Comparison of ENCODE assay signal across 13 cellular contexts in genomic region chr15:62087671-62088360, GRCh38. TPM values are rescaled to one million over a fixed set of nuclear protein-coding genes. Genes with fewer than 3 reads are reported as not detected.
A peak's percentile ranks its signal among the peaks of the same experiment; 100 is the strongest.
DNase-seq lines count a peak whose midpoint lies in the region; TF ChIP-seq lines count a peak whose summit lies in the region.
"Had no signal": no experiment of that assay in that cellular context is flagged by ENCODE, and none has a peak within 500 bp of the region (broad histone marks: within the 10 kb centered on the region; RNA-seq: fewer than 3 reads in every experiment).

No MANE protein-coding gene starts in this region.

- H3K9me3 ChIP-seq in mammary epithelial cell (replicated peaks; ENCODE audit: insufficient read depth, low read length), result no peaks in the 10 kb centered on the region
- H3K9me3 ChIP-seq in testis, result no peaks in the 10 kb centered on the region
- H3K9me3 ChIP-seq: tibial artery had no signal

- H3K4me2 ChIP-seq in mammary epithelial cell (ENCODE audit: insufficient read depth, low read depth, low read length), result no peak overlapping the region

- no TSS peak for BruUV-seq in mammary epithelial cell (replicated peaks; lab: Mats Ljungman, UMichigan)

- H3K79me2 ChIP-seq in mammary epithelial cell (ENCODE audit: insufficient read depth, low read length), result no peaks in the 10 kb centered on the region

- no peaks in the 10 kb centered on the region for H3K27me3 ChIP-seq in mammary epithelial cell (ENCODE audit: insufficient read depth, low read length)
- no peaks in the 10 kb centered on the region for H3K27me3 ChIP-seq in testis
- H3K27me3 ChIP-seq: tibial artery had no signal

- in situ Hi-C loops in mammary epithelial cell (cut with MboI; ENCODE audit: low sequenced_read_pairs in 2 of 2), result no loop called here

- no peak overlapping the region for H2AFZ ChIP-seq in mammary epithelial cell (ENCODE audit: low read depth, low read length)

- intact Hi-C loops in mammary epithelial cell (cut with micrococcal nuclease) (no loop called here), testis (cut with DNase I; ENCODE audit: low total_unique reads) (no loop called here)

- H3K36me3 ChIP-seq in mammary epithelial cell (ENCODE audit: insufficient read depth, low read length), result no peaks in the 10 kb centered on the region
- no peaks in the 10 kb centered on the region for H3K36me3 ChIP-seq in testis (ENCODE audit: low read depth, missing control alignments)
- H3K36me3 ChIP-seq: tibial artery had no signal

- H4K20me1 ChIP-seq in mammary epithelial cell (ENCODE audit: insufficient read depth, low read length), result no peaks in the 10 kb centered on the region

- no peak overlapping the region for H3K4me3 ChIP-seq in mammary epithelial cell (replicated peaks in 1 of 3; ENCODE audit: insufficient read depth in 1 of 3, low read depth in 2 of 3, low read length in 3 of 3)
- H3K4me3 ChIP-seq in testis, result no peak overlapping the region
- H3K4me3 ChIP-seq: tibial artery had no signal

- TF ChIP-seq CTCF in mammary epithelial cell (conservative IDR thresholded peaks at IDR 0.05 in 1 of 2, IDR thresholded peaks at IDR 0.05 in 1 of 2; ENCODE audit: extremely low read depth in 1 of 2, insufficient read depth in 1 of 2, low read depth in 1 of 2, low read length in 2 of 2), result no peak
- TF ChIP-seq CTCF in testis (IDR thresholded peaks at IDR 0.05), result no peak

- H3K9ac ChIP-seq in mammary epithelial cell (ENCODE audit: insufficient read depth, low read length), result no peak overlapping the region

- DNase-seq in AG20443 (ENCODE audit: low spot score), result peak; percentile 68
- peak; percentile 71 for DNase-seq in NCI-H146 (lab: John Stamatoyannopoulos, UW)
- DNase-seq in mammary epithelial cell, result peak; percentile 9
- peak; percentile 77 to 95 for DNase-seq in lung microvascular endothelial cell (ENCODE audit: low read depth in 2 of 2)
- DNase-seq in stimulated activated CD4-positive, alpha-beta T cell treated with anti-CD3 and anti-CD28 coated beads, Interleukin-1b, Interleukin-23, amount 100 ng/mL, for 48 hours, result no peak
- DNase-seq in A172 (ENCODE audit: low spot score), result no peak
- no peak for DNase-seq in NCI-H1436 (lab: John Stamatoyannopoulos, UW)
- no peak for DNase-seq in testis
- DNase-seq: activated T-cell treated with anti-CD3 and anti-CD28 coated beads, Interleukin-2, amount 50 U/mL, for 4 hours; Calu3; tibial artery had no signal

- H3K4me1 ChIP-seq in mammary epithelial cell (ENCODE audit: insufficient read depth, low read length) (no peaks in the 10 kb centered on the region), testis (no peaks in the 10 kb centered on the region)

- no peak for TF ChIP-seq POLR2A in testis (IDR thresholded peaks at IDR 0.05)

- H3K27ac ChIP-seq in mammary epithelial cell (ENCODE audit: insufficient read depth, low read depth, low read length) (no peak overlapping the region), testis (no peak overlapping the region)
- H3K27ac ChIP-seq: tibial artery had no signal

- WGBS in mammary epithelial cell (ENCODE audit: low coverage, missing lambda C conversion rate), result 42% methylated on average over 3 of the region's 5 CpGs
- WGBS in testis, 2 donors, result 42 to 45% methylated on average over 5 of the region's 5 CpGs

- CTCF ChIA-PET in mammary epithelial cell (lab: Charles Lee; ENCODE audit: low non-redundant PET), result no interaction called here

- dilution Hi-C loops in mammary epithelial cell (cut with HindIII; ENCODE audit: low sequenced_read_pairs), result no loop called here

RNA-seq across cellular contexts. Expression of gene C2CD4A, which starts 21.0 kb away (rescaled TPM):
- total RNA-seq in mammary epithelial cell (not detected), lung microvascular endothelial cell (0.60 and 0.87 TPM in 2 replicates), testis (under 1 TPM; 0.12 to 0.39 TPM)
- polyA plus RNA-seq in mammary epithelial cell (not detected), testis (ENCODE audit: insufficient read depth, low read depth, low replicate concordance) (0.08 TPM)
- not detected for polyA minus RNA-seq in mammary epithelial cell
- total RNA-seq in A172 (2014; rRNA removed; shearing (Covaris generic)), result 0.26 TPM in 1 of 2 replicates, not detected in the other
- total RNA-seq: neural crest cell had no signal
- polyA plus RNA-seq: IgD-negative memory B cell had no signal

RNA-seq across cellular contexts. Expression of gene VPS13C, which starts 27.6 kb away (rescaled TPM):
- 10 to 100 TPM; 43.3 to 79.9 TPM for total RNA-seq in mammary epithelial cell
- 6.2 TPM for polyA plus RNA-seq in mammary epithelial cell
- polyA minus RNA-seq in mammary epithelial cell, result 20.7 TPM
- 78.7 and 103 TPM in 2 replicates for total RNA-seq in lung microvascular endothelial cell
- 25.9 and 47.1 TPM in 2 replicates for total RNA-seq in A172 (2014; rRNA removed; shearing (Covaris generic))
- total RNA-seq in testis, result 10 to 100 TPM; 86.1 to 89.1 TPM
- 21.3 TPM for polyA plus RNA-seq in testis (ENCODE audit: insufficient read depth, low read depth, low replicate concordance)

Comparison
In these comparisons a context has a peak if more than half of its experiments do, and no peak if none do; other contexts are left out.
1. DNase-seq: peak in AG20443 (single experiment), NCI-H146 (single experiment), mammary epithelial cell (single experiment) and lung microvascular endothelial cell (2 of 2); none in stimulated activated CD4-positive, alpha-beta T cell treated with anti-CD3 and anti-CD28 coated beads, Interleukin-1b, Interleukin-23, amount 100 ng/mL, for 48 hours (single experiment), A172 (single experiment), NCI-H1436 (single experiment) and testis (single experiment).